ENCODE assay signal across 9 cellular contexts in genomic region chr3:68972358-68972979, GRCh38. TPM values are rescaled to one million over a fixed set of nuclear protein-coding genes. Genes with fewer than 3 reads are reported as not detected.
DNase-seq lines count a peak whose midpoint lies in the region; ATAC-seq, FAIRE-seq and TF ChIP-seq lines count a peak whose summit lies in the region.
"Had no signal": no experiment of that assay in that cellular context is flagged by ENCODE, and none has a peak within 500 bp of the region (broad histone marks: within the 10 kb centered on the region; RNA-seq: fewer than 3 reads in every experiment).

No MANE protein-coding gene starts in this region.

- FAIRE-seq in HTR-8/SVneo (lab: Jason Lieb, UNC), result peak; percentile 58

- peak; percentile 32 for DNase-seq in Caki2 (ENCODE audit: low read depth)
- peak; percentile 67 for DNase-seq in HTR-8/SVneo (ENCODE audit: insufficient read length, low spot score)
- DNase-seq in RKO (ENCODE audit: low spot score), result peak; percentile 55
- DNase-seq in astrocyte of the cerebellum (ENCODE audit: low read depth), result peak; percentile 23
- DNase-seq in iPS-NIHi7 (ENCODE audit: extremely low spot score), result peak; percentile 82
- peak; percentile 40 for DNase-seq in stimulated activated CD4-positive, alpha-beta T cell treated with anti-CD3 and anti-CD28 coated beads, Interleukin-1b, Interleukin-23, amount 100 ng/mL, for 48 hours
- no peak for DNase-seq in NCI-H2029 (lab: John Stamatoyannopoulos, UW)

- TF ChIP-seq CTCF in astrocyte of the cerebellum (IDR thresholded peaks at IDR 0.05; ENCODE audit: low read depth, low read length, missing control alignments), result peak; percentile 88

- no peak overlapping the region for H3K4me3 ChIP-seq in astrocyte of the cerebellum (ENCODE audit: low read depth, low read length)

- ATAC-seq in GM19395 (IDR thresholded peaks at IDR 0.05; ENCODE audit: unreplicated experiment), result peak; percentile 75

- in situ Hi-C loops in Caki2 (cut with HindIII; ENCODE audit: low pct_unique_long_range_greater_than_20kb, low sequenced_read_pairs) (no loop called here), astrocyte of the cerebellum (cut with HindIII; ENCODE audit: low sequenced_read_pairs) (no loop called here)

RNA-seq across cellular contexts. Expression of gene TAFA4, which starts 40.1 kb away (rescaled TPM):
- total RNA-seq in Caki2 (2014; rRNA removed; shearing (Covaris generic); ENCODE audit: low replicate concordance), result not detected in 2 replicates
- total RNA-seq: activated CD8-positive, alpha-beta memory T cell treated with anti-CD3 and anti-CD28 coated beads for 36 hours had no signal

RNA-seq across cellular contexts. Expression of gene EOGT, which starts 41.0 kb away (rescaled TPM):
- total RNA-seq in Caki2 (2014; rRNA removed; shearing (Covaris generic); ENCODE audit: low replicate concordance), result 8.5 and 15.0 TPM in 2 replicates
